ENCODE assay signal across 10 cellular contexts in genomic region chr3:188164248-188164687, GRCh38. TPM values are rescaled to one million over a fixed set of nuclear protein-coding genes. Genes with fewer than 3 reads are reported as not detected.
DNase-seq lines count a peak whose midpoint lies in the region; ATAC-seq and TF ChIP-seq lines count a peak whose summit lies in the region.
"Had no signal": no experiment of that assay in that cellular context is flagged by ENCODE, and none has a peak within 500 bp of the region (broad histone marks: within the 10 kb centered on the region; RNA-seq: fewer than 3 reads in every experiment).

No MANE protein-coding gene starts in this region.

- DNase-seq in stimulated activated CD4-positive, alpha-beta T cell treated with anti-CD3 and anti-CD28 coated beads, Interleukin-15, amount 100 ng/mL, for 24 hours: peak; percentile 50
- no peak for DNase-seq in stimulated activated CD4-positive, alpha-beta T cell treated with anti-CD3 and anti-CD28 coated beads, Interleukin-2, amount 100 ng/mL, for 48 hours
- DNase-seq in activated T-helper 1 cell treated with anti-CD3 and anti-CD28 coated beads, Interleukin-12 subunit alpha, Interleukin-12 subunit beta, Interleukin-2, Interleukin-4 antibody, amounts not matched to agents 30 ng/mL and 10 ng/mL and 1 ng/mL, durations not matched to agents 14 hours and 24 hours and 36 hours (ENCODE audit: low spot score): no peak
- DNase-seq in left lung: no peak
- no peak for DNase-seq in upper lobe of right lung
- DNase-seq in NCI-H1436 (lab: John Stamatoyannopoulos, UW): no peak
- DNase-seq in amniotic stem cell (lab: John Stamatoyannopoulos, UW): no peak
- DNase-seq: activated CD4-positive, CD25-positive, alpha-beta regulatory T cell treated with anti-CD3 and anti-CD28 coated beads, Interleukin-2, amount 50 U/mL, for 72 hours; NCI-H526 had no signal

- H3K27ac ChIP-seq in left lung: peak overlapping the region in 1 of 2 donors; percentile 50
- H3K27ac ChIP-seq in upper lobe of right lung: peak overlapping the region; percentile 11

- H3K36me3 ChIP-seq in left lung (peaks cover 0 to 3% of the 10 kb centered on the region in 2 donors), upper lobe of right lung (no peaks in the 10 kb centered on the region)

- no peak overlapping the region for H3K4me3 Mint-ChIP-seq in activated T-helper 1 cell treated with anti-CD3 and anti-CD28 coated beads, Interleukin-12 subunit alpha, Interleukin-12 subunit beta, Interleukin-2, Interleukin-4 antibody, amounts not matched to agents 30 ng/mL and 10 ng/mL and 1 ng/mL, durations not matched to agents 14 hours and 24 hours and 36 hours

- H3K36me3 Mint-ChIP-seq in activated T-helper 1 cell treated with anti-CD3 and anti-CD28 coated beads, Interleukin-12 subunit alpha, Interleukin-12 subunit beta, Interleukin-2, Interleukin-4 antibody, amounts not matched to agents 30 ng/mL and 10 ng/mL and 1 ng/mL, durations not matched to agents 14 hours and 24 hours and 36 hours (ENCODE audit: low read depth): peaks cover 23% of the 10 kb centered on the region

- H3K4me1 ChIP-seq in left lung (peaks cover 6 to 25% of the 10 kb centered on the region in 2 donors), upper lobe of right lung (peaks cover 26% of the 10 kb centered on the region)

- H3K27ac Mint-ChIP-seq in activated T-helper 1 cell treated with anti-CD3 and anti-CD28 coated beads, Interleukin-12 subunit alpha, Interleukin-12 subunit beta, Interleukin-2, Interleukin-4 antibody, amounts not matched to agents 30 ng/mL and 10 ng/mL and 1 ng/mL, durations not matched to agents 14 hours and 24 hours and 36 hours: peak overlapping the region; percentile 68

- H3K4me1 Mint-ChIP-seq in activated T-helper 1 cell treated with anti-CD3 and anti-CD28 coated beads, Interleukin-12 subunit alpha, Interleukin-12 subunit beta, Interleukin-2, Interleukin-4 antibody, amounts not matched to agents 30 ng/mL and 10 ng/mL and 1 ng/mL, durations not matched to agents 14 hours and 24 hours and 36 hours (ENCODE audit: low read depth): peaks cover 55% of the 10 kb centered on the region

- no peaks in the 10 kb centered on the region for H3K27me3 ChIP-seq in left lung
- no peaks in the 10 kb centered on the region for H3K27me3 ChIP-seq in upper lobe of right lung

- H3K27me3 Mint-ChIP-seq in activated T-helper 1 cell treated with anti-CD3 and anti-CD28 coated beads, Interleukin-12 subunit alpha, Interleukin-12 subunit beta, Interleukin-2, Interleukin-4 antibody, amounts not matched to agents 30 ng/mL and 10 ng/mL and 1 ng/mL, durations not matched to agents 14 hours and 24 hours and 36 hours (ENCODE audit: insufficient read depth): no peaks in the 10 kb centered on the region

- no peak for TF ChIP-seq CTCF in left lung (IDR thresholded peaks at IDR 0.05)
- no peak for TF ChIP-seq CTCF in upper lobe of right lung (IDR thresholded peaks at IDR 0.05)

- peaks cover 6% of the 10 kb centered on the region for H3K9me3 Mint-ChIP-seq in activated T-helper 1 cell treated with anti-CD3 and anti-CD28 coated beads, Interleukin-12 subunit alpha, Interleukin-12 subunit beta, Interleukin-2, Interleukin-4 antibody, amounts not matched to agents 30 ng/mL and 10 ng/mL and 1 ng/mL, durations not matched to agents 14 hours and 24 hours and 36 hours

- intact Hi-C loops in activated T-helper 1 cell treated with anti-CD3 and anti-CD28 coated beads, Interleukin-12 subunit alpha, Interleukin-12 subunit beta, Interleukin-2, Interleukin-4 antibody, amounts not matched to agents 30 ng/mL and 10 ng/mL and 1 ng/mL, durations not matched to agents 14 hours and 24 hours and 36 hours (cut with micrococcal nuclease): no loop called here
- intact Hi-C loops in left lung (cut with DNase I): no loop called here
- intact Hi-C loops in upper lobe of right lung (cut with DNase I): no loop called here

- ATAC-seq in left lung (peak; percentile 85), upper lobe of right lung (peak; percentile 49), GM21723 (IDR thresholded peaks at IDR 0.05; ENCODE audit: unreplicated experiment) (no peak)

- no peak overlapping the region for H3K4me3 ChIP-seq in left lung
- H3K4me3 ChIP-seq in upper lobe of right lung: no peak overlapping the region

- H3K9me3 ChIP-seq in left lung (no peaks in the 10 kb centered on the region), upper lobe of right lung (no peaks in the 10 kb centered on the region)

RNA-seq across cellular contexts. Expression of gene LPP, which starts 10.3 kb away (rescaled TPM):
- total RNA-seq in activated T-helper 1 cell treated with anti-CD3 and anti-CD28 coated beads, Interleukin-12 subunit alpha, Interleukin-12 subunit beta, Interleukin-2, Interleukin-4 antibody, amounts not matched to agents 30 ng/mL and 10 ng/mL and 1 ng/mL, durations not matched to agents 14 hours and 24 hours and 36 hours: 38.2 and 46.4 TPM in 2 replicates
- total RNA-seq in left lung (100 to 1,000 TPM; 160 to 220 TPM), upper lobe of right lung (191 TPM)
